17 cellular contexts compared by ENCODE assay signal in the genomic region with DNA sequence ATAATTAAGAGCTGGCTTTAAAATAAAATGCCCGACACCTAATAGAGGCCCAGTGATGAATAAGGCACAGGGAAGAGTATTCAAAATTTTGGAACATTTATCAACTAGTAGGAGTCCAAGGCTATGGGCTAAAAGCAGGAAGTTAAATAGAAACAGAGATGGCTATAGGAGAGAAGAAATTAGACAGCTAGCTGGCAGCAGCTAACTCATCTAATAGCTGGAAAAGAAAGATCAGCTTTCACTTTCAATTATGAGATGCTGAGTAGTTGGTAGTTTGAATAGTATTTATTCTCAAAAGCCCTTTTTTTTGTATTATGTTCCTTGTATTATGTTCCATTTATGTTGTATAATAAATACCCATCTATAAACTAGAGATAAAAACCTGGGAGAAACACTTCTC.
"Had no signal": no experiment of that assay in that cellular context is flagged by ENCODE, and none has a peak within 500 bp of the region (broad histone marks: within the 10 kb centered on the region; RNA-seq: fewer than 3 reads in every experiment).

No MANE protein-coding gene starts in this region.

- H3K4me3 ChIP-seq: adrenal gland, colonic mucosa, left lung, mucosa of descending colon, ovary, right lobe of liver, smooth muscle cell, transverse colon, vagina had no signal

- H3K27ac ChIP-seq: adrenal gland, colonic mucosa, left lung, ovary, right lobe of liver, transverse colon, vagina had no signal

- H3K27me3 ChIP-seq: adrenal gland, colonic mucosa, left lung, ovary, right lobe of liver, transverse colon, vagina had no signal

- H3K36me3 ChIP-seq: adrenal gland, colonic mucosa, left lung, ovary, right lobe of liver, transverse colon, vagina had no signal

- H3K4me1 ChIP-seq: adrenal gland, colonic mucosa, left lung, right lobe of liver, transverse colon, vagina had no signal

- DNase-seq: activated CD4-positive, alpha-beta T cell treated with anti-CD3 and anti-CD28 coated beads for 4 hours; activated CD8-positive, alpha-beta T cell treated with anti-CD3 and anti-CD28 coated beads for 36 hours; activated effector memory CD4-positive, alpha-beta T cell treated with Interleukin-2 at 50 U/mL for 16 hours; activated T-cell treated with anti-CD3 and anti-CD28 coated beads, Interleukin-2, amount 50 U/mL, for 4 hours; adrenal gland; central memory CD4-positive, alpha-beta T cell; colonic mucosa; kidney; left lung; mucosa of descending colon; naive thymus-derived CD4-positive, alpha-beta T cell; ovary; right lobe of liver; stimulated activated naive CD8-positive, alpha-beta T cell treated with anti-CD3 and anti-CD28 coated beads, Interleukin-15, Interleukin-2, amounts not matched to agents 100 U/mL and 50 U/mL, for 24 hours; transverse colon had no signal

- H3K9me3 ChIP-seq: adrenal gland, colonic mucosa, left lung, mucosa of descending colon, ovary, right lobe of liver, transverse colon, vagina had no signal

- ATAC-seq: activated CD8-positive, alpha-beta T cell treated with anti-CD3 and anti-CD28 coated beads for 36 hours; activated T-cell treated with anti-CD3 and anti-CD28 coated beads, Interleukin-2, amount 50 U/mL, for 4 hours; left lung; mucosa of descending colon; naive thymus-derived CD4-positive, alpha-beta T cell; right lobe of liver had no signal

- H3K4me2 ChIP-seq: smooth muscle cell had no signal
